In the genomic region with DNA sequence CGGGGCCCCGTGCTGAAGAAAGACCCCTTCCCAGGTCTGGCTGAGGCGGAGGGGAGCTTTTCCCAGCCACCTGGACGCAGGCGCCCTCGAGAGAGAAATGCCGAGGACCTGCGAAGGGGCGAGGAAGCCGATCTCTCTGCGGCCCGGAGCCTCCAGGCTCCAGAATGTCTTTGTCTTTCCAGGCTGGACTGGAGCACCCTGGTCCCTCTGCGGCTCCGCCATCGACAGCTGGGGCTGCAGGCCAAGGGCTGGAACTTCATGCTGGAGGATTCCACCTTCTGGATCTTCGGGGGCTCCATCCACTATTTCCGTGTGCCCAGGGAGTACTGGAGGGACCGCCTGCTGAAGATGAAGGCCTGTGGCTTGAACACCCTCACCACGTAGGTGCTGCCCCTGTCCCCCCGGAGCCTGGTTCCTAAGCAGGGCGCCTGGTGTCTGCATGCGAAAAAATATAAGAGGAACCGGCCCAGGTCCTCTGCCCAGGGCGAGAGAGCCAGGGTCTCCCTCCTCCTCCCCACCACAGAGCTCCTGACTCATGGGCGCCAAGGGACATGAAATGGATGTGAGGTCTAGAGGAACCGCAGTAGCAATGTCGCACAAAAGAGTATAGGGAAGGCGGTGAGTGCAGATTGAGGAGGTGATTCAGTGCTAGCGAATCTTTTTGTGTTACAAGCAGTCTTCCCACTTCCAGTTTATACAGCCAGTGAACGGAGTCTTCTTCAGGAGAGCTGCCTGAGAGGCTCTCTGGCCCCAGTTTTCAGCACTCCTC, we compare ENCODE assay signal across 20 cellular contexts. TPM values are rescaled to one million over a fixed set of nuclear protein-coding genes. Genes with fewer than 3 reads are reported as not detected.
DNase-seq lines count a peak whose midpoint lies in the region; ATAC-seq and TF ChIP-seq lines count a peak whose summit lies in the region.
"Had no signal": no experiment of that assay in that cellular context is flagged by ENCODE, and none has a peak within 500 bp of the region (broad histone marks: within the 10 kb centered on the region; RNA-seq: fewer than 3 reads in every experiment).

No MANE protein-coding gene starts in this region.

- no peak overlapping the region for H3K4me2 ChIP-seq in neuronal stem cell (ENCODE audit: insufficient read depth, low read length, poor library complexity, severe bottlenecking)

- H4K91ac ChIP-seq in neuronal stem cell (ENCODE audit: low read depth, low read length, poor library complexity): no peak overlapping the region

- peaks cover 5% of the 10 kb centered on the region for H3K36me3 Mint-ChIP-seq in Calu3 (ENCODE audit: insufficient read depth, unreplicated experiment)
- H3K36me3 Mint-ChIP-seq: CD8-positive, alpha-beta memory T cell; IgD-negative memory B cell had no signal

- H4K8ac ChIP-seq in neuronal stem cell (ENCODE audit: low read depth, low read length): no peak overlapping the region

- H3K79me1 ChIP-seq in neuronal stem cell (ENCODE audit: low read depth, low read length): no peaks in the 10 kb centered on the region

- no peaks in the 10 kb centered on the region for H3K27me3 Mint-ChIP-seq in Calu3 (ENCODE audit: unreplicated experiment)

- intact Hi-C loops in Right ventricle myocardium superior (cut with DNase I) (no loop called here), vagina (cut with DNase I) (no loop called here), Calu3 (cut with micrococcal nuclease; ENCODE audit: unreplicated experiment) (no loop called here)

- no peak for TF ChIP-seq CTCF in right atrium auricular region (IDR thresholded peaks at IDR 0.05)
- TF ChIP-seq CTCF in vagina (IDR thresholded peaks at IDR 0.05): no peak
- TF ChIP-seq CTCF in Calu3 (IDR thresholded peaks at IDR 0.05; ENCODE audit: unreplicated experiment): no peak
- no peak for TF ChIP-seq CTCF in coronary artery (IDR thresholded peaks at IDR 0.05)

- WGBS in neuronal stem cell (ENCODE audit: extremely low coverage in 2 of 2, insufficient read length in 2 of 2, insufficient replicate concordance in 1 of 2), 2 donors: no CpG with 5 or more reads among the region's 30 CpGs

- H3K27ac ChIP-seq in right atrium auricular region (no peak overlapping the region), neuronal stem cell (replicated peaks; ENCODE audit: low read length) (no peak overlapping the region), vagina (no peak overlapping the region), coronary artery (no peak overlapping the region)
- H3K27ac ChIP-seq: C4-2B, SJCRH30 had no signal

- no peaks in the 10 kb centered on the region for H3K27me3 ChIP-seq in right atrium auricular region
- no peaks in the 10 kb centered on the region for H3K27me3 ChIP-seq in neuronal stem cell (ENCODE audit: control insufficient read depth in 3 of 3, insufficient read depth in 3 of 3, low read depth in 1 of 3, low read length in 3 of 3)
- no peaks in the 10 kb centered on the region for H3K27me3 ChIP-seq in vagina

- H2AFZ ChIP-seq in neuronal stem cell (ENCODE audit: low read length): no peak overlapping the region

- H2BK15ac ChIP-seq in neuronal stem cell (ENCODE audit: low read length): no peak overlapping the region

- H3K4me3 ChIP-seq in right atrium auricular region (no peak overlapping the region), neuronal stem cell (ENCODE audit: low read length in 2 of 2) (no peak overlapping the region), vagina (no peak overlapping the region), coronary artery (no peak overlapping the region)
- H3K4me3 ChIP-seq: GM12878, SJCRH30 had no signal

- ATAC-seq in Right ventricle myocardium superior (ENCODE audit: poor library complexity): no peak
- ATAC-seq: GM12878, Panc1 had no signal

- no peaks in the 10 kb centered on the region for H3K9me3 Mint-ChIP-seq in Calu3 (ENCODE audit: low read depth, unreplicated experiment)
- H3K9me3 Mint-ChIP-seq: CD8-positive, alpha-beta memory T cell; IgD-negative memory B cell had no signal

- H2BK12ac ChIP-seq in neuronal stem cell (ENCODE audit: low read length): no peak overlapping the region

- no peak for TF ChIP-seq POLR2A in vagina (IDR thresholded peaks at IDR 0.05)

- H3K4me1 ChIP-seq in right atrium auricular region (no peaks in the 10 kb centered on the region), neuronal stem cell (ENCODE audit: control insufficient read depth in 2 of 2, insufficient read depth in 1 of 2, low read depth in 1 of 2, low read length in 2 of 2) (no peaks in the 10 kb centered on the region), vagina (no peaks in the 10 kb centered on the region)
- H3K4me1 ChIP-seq: SJCRH30 had no signal

- no peak overlapping the region for H2BK120ac ChIP-seq in neuronal stem cell (ENCODE audit: low read depth, low read length)

- H3K4me3 Mint-ChIP-seq in Calu3 (ENCODE audit: low read depth, unreplicated experiment): no peak overlapping the region
- H3K4me3 Mint-ChIP-seq: CD8-positive, alpha-beta memory T cell; IgD-negative memory B cell had no signal

- H3K9me3 ChIP-seq in right atrium auricular region (no peaks in the 10 kb centered on the region), neuronal stem cell (replicated peaks in 1 of 2; ENCODE audit: control insufficient read depth in 2 of 2, insufficient read depth in 1 of 2, low read depth in 1 of 2, low read length in 2 of 2) (no peaks in the 10 kb centered on the region), vagina (no peaks in the 10 kb centered on the region)
- H3K9me3 ChIP-seq: SJCRH30 had no signal

- H3K4me1 Mint-ChIP-seq in Calu3 (ENCODE audit: low read depth, unreplicated experiment): peaks cover 10% of the 10 kb centered on the region

- H2AK5ac ChIP-seq in neuronal stem cell (ENCODE audit: low read depth, low read length): no peak overlapping the region

- peak overlapping the region; percentile 8 for H3K14ac ChIP-seq in neuronal stem cell (ENCODE audit: low read length)

- no peak overlapping the region for H3K4ac ChIP-seq in neuronal stem cell (ENCODE audit: low read length)

- CTCF ChIA-PET in Calu3 (lab: Charles Lee): no interaction called here

- DNase-seq in right atrium auricular region (ENCODE audit: low spot score) (peak; percentile 13), Right ventricle myocardium superior (no peak), iPS-NIHi11 (ENCODE audit: low spot score) (peak; percentile 6), neuronal stem cell (ENCODE audit: low spot score) (no peak), vagina (ENCODE audit: extremely low spot score in 2 of 2) (peak; percentile 58 to 67), Calu3 (no peak), amniotic stem cell (lab: John Stamatoyannopoulos, UW) (no peak), coronary artery (ENCODE audit: low spot score) (no peak)
- DNase-seq: CD8-positive, alpha-beta memory T cell; NCI-H1105 treated with DMSO at 0.1 percent for 48 hours; NCI-H2029 treated with DMSO at 0.1 percent for 48 hours; NCI-H226; NCI-H510A treated with DMSO at 0.1 percent for 48 hours; NCI-H748 treated with DMSO at 0.1 percent for 48 hours; NK-92 treated with Interleukin-12 subunit alpha and Interleukin-12 subunit beta, amount 100 ng/mL, for 24 hours; SJCRH30 had no signal

- peak overlapping the region; percentile 20 for H3K23ac ChIP-seq in neuronal stem cell (ENCODE audit: low read depth, low read length, poor library complexity)

- no TSS peak for BruUV-seq in Calu3 (replicated peaks; lab: Mats Ljungman, UMichigan)

- no peak overlapping the region for H3K9ac ChIP-seq in neuronal stem cell (ENCODE audit: low read depth, low read length, poor library complexity)

- no peak overlapping the region for H2BK5ac ChIP-seq in neuronal stem cell (ENCODE audit: low read length)

- H3K27ac Mint-ChIP-seq in Calu3 (ENCODE audit: unreplicated experiment): no peak overlapping the region
- H3K27ac Mint-ChIP-seq: CD8-positive, alpha-beta memory T cell had no signal

- H3K18ac ChIP-seq in neuronal stem cell (ENCODE audit: low read length): no peak overlapping the region

- H3K36me3 ChIP-seq in right atrium auricular region (no peaks in the 10 kb centered on the region), neuronal stem cell (replicated peaks in 1 of 2; ENCODE audit: control insufficient read depth in 2 of 2, insufficient read depth in 2 of 2, low read length in 2 of 2) (no peaks in the 10 kb centered on the region), vagina (no peaks in the 10 kb centered on the region)
- H3K36me3 ChIP-seq: SJCRH30 had no signal

RNA-seq across cellular contexts. Expression of gene GLB1L2, which starts 11.0 kb away (rescaled TPM):
- total RNA-seq in right atrium auricular region: 1 to 10 TPM in 1 of 2 donors, under 1 TPM in 1; 0.22 to 2.4 TPM
- total RNA-seq in Right ventricle myocardium superior: 0.30 TPM
- polyA plus RNA-seq in neuronal stem cell (2013, experiment 1 of 2): 7.7 TPM
- polyA plus RNA-seq in neuronal stem cell (2013, experiment 2 of 2): 7.7 TPM
- total RNA-seq in vagina: 2.0 TPM
- 15.5 and 19.0 TPM in 2 replicates for total RNA-seq in Calu3 (2022)
- total RNA-seq: SJCRH30 had no signal

Comparison
In these comparisons a context has a peak if more than half of its experiments do, and no peak if none do; other contexts are left out.
1. DNase-seq: peak in right atrium auricular region (single experiment), iPS-NIHi11 (single experiment) and vagina (2 of 2); none in Right ventricle myocardium superior (single experiment), neuronal stem cell (single experiment), Calu3 (single experiment), amniotic stem cell (single experiment) and coronary artery (single experiment).